11 cellular contexts compared by ENCODE assay signal in the genomic region with DNA sequence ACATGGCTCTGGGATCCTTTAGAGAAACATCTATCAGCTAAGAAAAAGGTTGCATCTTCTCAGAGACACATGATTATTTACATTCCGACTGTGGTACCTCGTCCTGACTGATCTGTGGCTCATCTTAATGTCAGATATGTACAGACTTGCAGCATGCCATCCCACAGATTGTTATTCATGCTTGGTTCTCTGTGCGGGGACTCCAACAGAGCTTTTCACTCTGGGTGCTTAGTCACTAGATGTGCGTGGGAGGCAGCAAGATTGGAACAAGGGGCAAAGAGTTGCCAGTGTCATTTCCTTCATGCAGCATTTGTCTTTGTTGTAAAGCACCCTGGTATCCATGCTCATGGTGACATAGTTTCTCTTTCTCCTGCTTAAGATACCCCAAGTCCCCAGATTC.
DNase-seq lines count a peak whose midpoint lies in the region; ATAC-seq and TF ChIP-seq lines count a peak whose summit lies in the region.
"Had no signal": no experiment of that assay in that cellular context is flagged by ENCODE, and none has a peak within 500 bp of the region (broad histone marks: within the 10 kb centered on the region; RNA-seq: fewer than 3 reads in every experiment).

No MANE protein-coding gene starts in this region.

- peaks cover 82% of the 10 kb centered on the region for H3K36me3 Mint-ChIP-seq in activated CD8-positive, alpha-beta T cell treated with anti-CD3 and anti-CD28 coated beads for 36 hours (ENCODE audit: low read depth)
- H3K36me3 Mint-ChIP-seq in activated CD8-positive, alpha-beta T cell treated with anti-CD3 and anti-CD28 coated beads, Interleukin-2, amount 10 ng/mL, durations not matched to agents 7 days and 5 days (ENCODE audit: low read depth), result peaks cover 79% of the 10 kb centered on the region
- peaks cover 90% of the 10 kb centered on the region for H3K36me3 Mint-ChIP-seq in activated T-cell treated with anti-CD3 and anti-CD28 coated beads, Interleukin-2, amount 50 U/mL, for 24 hours (ENCODE audit: low read depth)
- peaks cover 12% of the 10 kb centered on the region for H3K36me3 Mint-ChIP-seq in osteocyte (ENCODE audit: unreplicated experiment)

- DNase-seq in activated CD8-positive, alpha-beta T cell treated with anti-CD3 and anti-CD28 coated beads for 36 hours, result peak; percentile 85
- DNase-seq in activated CD8-positive, alpha-beta T cell treated with anti-CD3 and anti-CD28 coated beads, Interleukin-2, amount 10 ng/mL, durations not matched to agents 7 days and 5 days, result no peak
- DNase-seq in activated T-cell treated with anti-CD3 and anti-CD28 coated beads, Interleukin-2, amount 50 U/mL, for 24 hours, result peak; percentile 57
- DNase-seq in glomerular visceral epithelial cell (ENCODE audit: extremely low spot score) (peak; percentile 27), iPS-NIHi7 (ENCODE audit: extremely low spot score) (no peak), osteocyte (ENCODE audit: extremely low spot score, unreplicated experiment) (no peak)
- peak; percentile 41 for DNase-seq in stimulated activated CD8-positive, alpha-beta memory T cell treated with anti-CD3 and anti-CD28 coated beads, Interleukin-4, amount 100 ng/mL, for 24 hours (ENCODE audit: low read depth)
- DNase-seq: effector CD4-positive, alpha-beta T cell; SW 1271 had no signal

- no peak for TF ChIP-seq CTCF in activated CD8-positive, alpha-beta T cell treated with anti-CD3 and anti-CD28 coated beads for 36 hours (IDR thresholded peaks at IDR 0.05)
- no peak for TF ChIP-seq CTCF in osteocyte (IDR thresholded peaks at IDR 0.05)

- ATAC-seq in activated CD8-positive, alpha-beta T cell treated with anti-CD3 and anti-CD28 coated beads for 36 hours, result peak; percentile 90
- ATAC-seq in activated CD8-positive, alpha-beta T cell treated with anti-CD3 and anti-CD28 coated beads, Interleukin-2, amount 10 ng/mL, durations not matched to agents 7 days and 5 days, result no peak
- ATAC-seq in GM19324 (IDR thresholded peaks at IDR 0.05; ENCODE audit: low FRiP score, unreplicated experiment), result no peak

- H3K4me1 Mint-ChIP-seq in activated CD8-positive, alpha-beta T cell treated with anti-CD3 and anti-CD28 coated beads for 36 hours (ENCODE audit: low read depth), result peaks cover 55% of the 10 kb centered on the region
- peaks cover 18% of the 10 kb centered on the region for H3K4me1 Mint-ChIP-seq in activated CD8-positive, alpha-beta T cell treated with anti-CD3 and anti-CD28 coated beads, Interleukin-2, amount 10 ng/mL, durations not matched to agents 7 days and 5 days (ENCODE audit: low read depth)
- H3K4me1 Mint-ChIP-seq in activated T-cell treated with anti-CD3 and anti-CD28 coated beads, Interleukin-2, amount 50 U/mL, for 24 hours (ENCODE audit: low read depth), result peaks cover 57% of the 10 kb centered on the region
- peaks cover 11% of the 10 kb centered on the region for H3K4me1 Mint-ChIP-seq in osteocyte (ENCODE audit: unreplicated experiment)
- H3K4me1 Mint-ChIP-seq: mesothelial cell of epicardium had no signal

- intact Hi-C loops in activated CD8-positive, alpha-beta T cell treated with anti-CD3 and anti-CD28 coated beads for 36 hours (cut with micrococcal nuclease), result no loop called here

- CTCF ChIA-PET in activated CD8-positive, alpha-beta T cell treated with anti-CD3 and anti-CD28 coated beads for 36 hours (lab: Charles Lee), result interaction anchor here (0.8 kb wide), 1 partner anchor 89 kb away, joined by 3 read pairs; no protein-coding TSS in a partner anchor
- CTCF ChIA-PET in activated CD8-positive, alpha-beta T cell treated with anti-CD3 and anti-CD28 coated beads, Interleukin-2, amount 10 ng/mL, durations not matched to agents 7 days and 5 days (lab: Charles Lee), result no interaction called here

- peak overlapping the region; percentile 70 for H3K27ac Mint-ChIP-seq in activated CD8-positive, alpha-beta T cell treated with anti-CD3 and anti-CD28 coated beads for 36 hours
- H3K27ac Mint-ChIP-seq in activated CD8-positive, alpha-beta T cell treated with anti-CD3 and anti-CD28 coated beads, Interleukin-2, amount 10 ng/mL, durations not matched to agents 7 days and 5 days, result no peak overlapping the region
- peak overlapping the region; percentile 50 for H3K27ac Mint-ChIP-seq in activated T-cell treated with anti-CD3 and anti-CD28 coated beads, Interleukin-2, amount 50 U/mL, for 24 hours
- no peak overlapping the region for H3K27ac Mint-ChIP-seq in osteocyte (ENCODE audit: unreplicated experiment)
- H3K27ac Mint-ChIP-seq: mesothelial cell of epicardium had no signal

- H3K27me3 Mint-ChIP-seq in activated CD8-positive, alpha-beta T cell treated with anti-CD3 and anti-CD28 coated beads for 36 hours, result no peaks in the 10 kb centered on the region
- H3K27me3 Mint-ChIP-seq in activated CD8-positive, alpha-beta T cell treated with anti-CD3 and anti-CD28 coated beads, Interleukin-2, amount 10 ng/mL, durations not matched to agents 7 days and 5 days (ENCODE audit: low read depth), result no peaks in the 10 kb centered on the region
- H3K27me3 Mint-ChIP-seq in activated T-cell treated with anti-CD3 and anti-CD28 coated beads, Interleukin-2, amount 50 U/mL, for 24 hours, result no peaks in the 10 kb centered on the region
- H3K27me3 Mint-ChIP-seq in osteocyte (ENCODE audit: unreplicated experiment), result no peaks in the 10 kb centered on the region

- no peak overlapping the region for H3K4me3 Mint-ChIP-seq in activated CD8-positive, alpha-beta T cell treated with anti-CD3 and anti-CD28 coated beads for 36 hours
- H3K4me3 Mint-ChIP-seq in activated CD8-positive, alpha-beta T cell treated with anti-CD3 and anti-CD28 coated beads, Interleukin-2, amount 10 ng/mL, durations not matched to agents 7 days and 5 days, result no peak overlapping the region
- H3K4me3 Mint-ChIP-seq in activated T-cell treated with anti-CD3 and anti-CD28 coated beads, Interleukin-2, amount 50 U/mL, for 24 hours, result no peak overlapping the region
- H3K4me3 Mint-ChIP-seq in osteocyte (ENCODE audit: unreplicated experiment), result no peak overlapping the region
- H3K4me3 Mint-ChIP-seq: mesothelial cell of epicardium had no signal

- H3K9me3 Mint-ChIP-seq in activated CD8-positive, alpha-beta T cell treated with anti-CD3 and anti-CD28 coated beads for 36 hours, result peaks cover 7% of the 10 kb centered on the region
- H3K9me3 Mint-ChIP-seq in activated CD8-positive, alpha-beta T cell treated with anti-CD3 and anti-CD28 coated beads, Interleukin-2, amount 10 ng/mL, durations not matched to agents 7 days and 5 days (ENCODE audit: insufficient read depth), result peaks cover 4% of the 10 kb centered on the region
- peaks cover 15% of the 10 kb centered on the region for H3K9me3 Mint-ChIP-seq in activated T-cell treated with anti-CD3 and anti-CD28 coated beads, Interleukin-2, amount 50 U/mL, for 24 hours
- no peaks in the 10 kb centered on the region for H3K9me3 Mint-ChIP-seq in osteocyte (ENCODE audit: unreplicated experiment)
- H3K9me3 Mint-ChIP-seq: mesothelial cell of epicardium had no signal

- POLR2A ChIA-PET in activated CD8-positive, alpha-beta T cell treated with anti-CD3 and anti-CD28 coated beads for 36 hours (lab: Charles Lee), result interaction anchor here (1.7 kb wide), 1 partner anchor 20 kb away, joined by 4 read pairs; no protein-coding TSS in a partner anchor
- POLR2A ChIA-PET in activated CD8-positive, alpha-beta T cell treated with anti-CD3 and anti-CD28 coated beads, Interleukin-2, amount 10 ng/mL, durations not matched to agents 7 days and 5 days (lab: Charles Lee), result no interaction called here

Comparison
In these comparisons a context has a peak if more than half of its experiments do, and no peak if none do; other contexts are left out.
1. DNase-seq: peak in activated CD8-positive, alpha-beta T cell treated with anti-CD3 and anti-CD28 coated beads for 36 hours (single experiment), activated T-cell treated with anti-CD3 and anti-CD28 coated beads, Interleukin-2, amount 50 U/mL, for 24 hours (single experiment), glomerular visceral epithelial cell (single experiment) and stimulated activated CD8-positive, alpha-beta memory T cell treated with anti-CD3 and anti-CD28 coated beads, Interleukin-4, amount 100 ng/mL, for 24 hours (single experiment); none in activated CD8-positive, alpha-beta T cell treated with anti-CD3 and anti-CD28 coated beads, Interleukin-2, amount 10 ng/mL, durations not matched to agents 7 days and 5 days (single experiment), iPS-NIHi7 (single experiment) and osteocyte (single experiment).
2. H3K27ac Mint-ChIP-seq: peak in activated CD8-positive, alpha-beta T cell treated with anti-CD3 and anti-CD28 coated beads for 36 hours (single experiment) and activated T-cell treated with anti-CD3 and anti-CD28 coated beads, Interleukin-2, amount 50 U/mL, for 24 hours (single experiment); none in activated CD8-positive, alpha-beta T cell treated with anti-CD3 and anti-CD28 coated beads, Interleukin-2, amount 10 ng/mL, durations not matched to agents 7 days and 5 days (single experiment) and osteocyte (single experiment).